Comparison of ENCODE assay signal across 19 cellular contexts in genomic region chr17:16925461-16926060, GRCh38. TPM values are rescaled to one million over a fixed set of nuclear protein-coding genes. Genes with fewer than 3 reads are reported as not detected.
A peak's percentile ranks its signal among the peaks of the same experiment; 100 is the strongest.
DNase-seq lines count a peak whose midpoint lies in the region; TF ChIP-seq lines count a peak whose summit lies in the region.
"Had no signal": no experiment of that assay in that cellular context is flagged by ENCODE, and none has a peak within 500 bp of the region (broad histone marks: within the 10 kb centered on the region; RNA-seq: fewer than 3 reads in every experiment).

No MANE protein-coding gene starts in this region.

- no peaks in the 10 kb centered on the region for H3K27me3 Mint-ChIP-seq in activated CD4-positive, alpha-beta memory T cell treated with anti-CD3 and anti-CD28 coated beads for 36 hours
- peaks cover 2% of the 10 kb centered on the region for H3K27me3 Mint-ChIP-seq in activated CD4-positive, alpha-beta memory T cell treated with anti-CD3 and anti-CD28 coated beads, Interleukin-2, amount 10 ng/mL, durations not matched to agents 7 days and 5 days
- H3K27me3 Mint-ChIP-seq in endodermal cell (ENCODE audit: insufficient read depth): no peaks in the 10 kb centered on the region

- 94 to 100% methylated on average over 4 to 15 of the region's 15 CpGs for WGBS in endodermal cell (ENCODE audit: insufficient coverage in 1 of 2, insufficient read length in 1 of 2), 2 experiments

- no peak for TF ChIP-seq CTCF in GM10248 (IDR thresholded peaks at IDR 0.05; ENCODE audit: control extremely low read depth, extremely low read depth, low read depth, missing control alignments)
- TF ChIP-seq CTCF in endodermal cell (conservative IDR thresholded peaks at IDR 0.05): no peak
- TF ChIP-seq CTCF in osteoblast (IDR thresholded peaks at IDR 0.05; ENCODE audit: extremely low read depth, low read depth, low read length): no peak

- DNase-seq in activated CD4-positive, alpha-beta memory T cell treated with anti-CD3 and anti-CD28 coated beads for 36 hours: peak; percentile 1
- DNase-seq in activated CD4-positive, alpha-beta memory T cell treated with anti-CD3 and anti-CD28 coated beads, Interleukin-2, amount 10 ng/mL, durations not matched to agents 7 days and 5 days: no peak
- DNase-seq in GM10248 (ENCODE audit: extremely low spot score): peak; percentile 14
- peak; percentile 39 for DNase-seq in endodermal cell
- DNase-seq in osteoblast (ENCODE audit: insufficient read length, low spot score, missing footprints): peak; percentile 31
- DNase-seq in GDM1 (lab: John Stamatoyannopoulos, UW): no peak
- no peak for DNase-seq in SIG-M5 treated with dmso at 0.1 percent for 504 hours (lab: John Stamatoyannopoulos, UW; ENCODE audit: unreplicated experiment)
- no peak for DNase-seq in retina
- DNase-seq: C1 segment of cervical spinal cord, DMS 273 treated with DMSO at 0.1 percent for 48 hours, Karpas-422, MM.1S, NCI-H1105, NCI-H1694 treated with DMSO at 0.1 percent for 48 hours, NCI-H2171, NCI-H446 treated with DMSO at 0.1 percent for 48 hours, NCI-H748 treated with DMSO at 0.1 percent for 48 hours, SHP77 treated with DMSO at 0.1 percent for 48 hours had no signal

- H3K27ac ChIP-seq in endodermal cell (ENCODE audit: low read depth, low read length) (no peak overlapping the region), osteoblast (ENCODE audit: low read depth, low read length) (no peak overlapping the region)

- no peak overlapping the region for H3K4me3 Mint-ChIP-seq in activated CD4-positive, alpha-beta memory T cell treated with anti-CD3 and anti-CD28 coated beads for 36 hours
- no peak overlapping the region for H3K4me3 Mint-ChIP-seq in activated CD4-positive, alpha-beta memory T cell treated with anti-CD3 and anti-CD28 coated beads, Interleukin-2, amount 10 ng/mL, durations not matched to agents 7 days and 5 days
- no peak overlapping the region for H3K4me3 Mint-ChIP-seq in endodermal cell

- no peaks in the 10 kb centered on the region for H3K79me2 ChIP-seq in osteoblast (ENCODE audit: insufficient read depth, low read length)

- no peak overlapping the region for H2AFZ ChIP-seq in osteoblast (ENCODE audit: low read length)

- CTCF ChIA-PET in activated CD4-positive, alpha-beta memory T cell treated with anti-CD3 and anti-CD28 coated beads for 36 hours (lab: Charles Lee): no interaction called here
- CTCF ChIA-PET in activated CD4-positive, alpha-beta memory T cell treated with anti-CD3 and anti-CD28 coated beads, Interleukin-2, amount 10 ng/mL, durations not matched to agents 7 days and 5 days (lab: Charles Lee): no interaction called here
- CTCF ChIA-PET in GM10248 (lab: Yijun Ruan, JAX): no interaction called here

- no peaks in the 10 kb centered on the region for H3K4me1 Mint-ChIP-seq in activated CD4-positive, alpha-beta memory T cell treated with anti-CD3 and anti-CD28 coated beads for 36 hours (ENCODE audit: low read depth)
- no peaks in the 10 kb centered on the region for H3K4me1 Mint-ChIP-seq in activated CD4-positive, alpha-beta memory T cell treated with anti-CD3 and anti-CD28 coated beads, Interleukin-2, amount 10 ng/mL, durations not matched to agents 7 days and 5 days
- H3K4me1 Mint-ChIP-seq in endodermal cell: peaks cover 2% of the 10 kb centered on the region

- intact Hi-C loops in activated CD4-positive, alpha-beta memory T cell treated with anti-CD3 and anti-CD28 coated beads for 36 hours (cut with micrococcal nuclease): no loop called here

- no peaks in the 10 kb centered on the region for H3K9me3 Mint-ChIP-seq in activated CD4-positive, alpha-beta memory T cell treated with anti-CD3 and anti-CD28 coated beads for 36 hours
- no peaks in the 10 kb centered on the region for H3K9me3 Mint-ChIP-seq in activated CD4-positive, alpha-beta memory T cell treated with anti-CD3 and anti-CD28 coated beads, Interleukin-2, amount 10 ng/mL, durations not matched to agents 7 days and 5 days
- H3K9me3 Mint-ChIP-seq in endodermal cell: no peaks in the 10 kb centered on the region

- H3K36me3 ChIP-seq in endodermal cell (ENCODE audit: control insufficient read depth, insufficient read depth, low read length): no peaks in the 10 kb centered on the region
- H3K36me3 ChIP-seq in osteoblast (ENCODE audit: insufficient read depth, low read length): no peaks in the 10 kb centered on the region

- H3K27me3 ChIP-seq in endodermal cell (ENCODE audit: control insufficient read depth, insufficient read depth, low read length, poor library complexity, severe bottlenecking) (no peaks in the 10 kb centered on the region), osteoblast (ENCODE audit: insufficient read depth, low read length) (peaks cover 3% of the 10 kb centered on the region)

- POLR2A ChIA-PET in activated CD4-positive, alpha-beta memory T cell treated with anti-CD3 and anti-CD28 coated beads for 36 hours (lab: Charles Lee): no interaction called here
- POLR2A ChIA-PET in activated CD4-positive, alpha-beta memory T cell treated with anti-CD3 and anti-CD28 coated beads, Interleukin-2, amount 10 ng/mL, durations not matched to agents 7 days and 5 days (lab: Charles Lee): no interaction called here
- POLR2A ChIA-PET in GM10248 (lab: Yijun Ruan, JAX): no interaction called here

- no peaks in the 10 kb centered on the region for H4K20me1 ChIP-seq in osteoblast (ENCODE audit: insufficient read depth, low read length)

- H3K27ac Mint-ChIP-seq in activated CD4-positive, alpha-beta memory T cell treated with anti-CD3 and anti-CD28 coated beads for 36 hours: no peak overlapping the region
- no peak overlapping the region for H3K27ac Mint-ChIP-seq in activated CD4-positive, alpha-beta memory T cell treated with anti-CD3 and anti-CD28 coated beads, Interleukin-2, amount 10 ng/mL, durations not matched to agents 7 days and 5 days
- no peak overlapping the region for H3K27ac Mint-ChIP-seq in endodermal cell

- H3K4me1 ChIP-seq in endodermal cell (ENCODE audit: control insufficient read depth, insufficient read depth, low read length) (no peaks in the 10 kb centered on the region), osteoblast (ENCODE audit: insufficient read depth, low read length) (no peaks in the 10 kb centered on the region)

- H3K9me3 ChIP-seq in endodermal cell (ENCODE audit: control insufficient read depth, low read length) (no peaks in the 10 kb centered on the region), osteoblast (ENCODE audit: low read depth, low read length) (no peaks in the 10 kb centered on the region)

- H3K9ac ChIP-seq in endodermal cell (ENCODE audit: extremely low read depth, low read length, poor library complexity, severe bottlenecking): no peak overlapping the region

- H3K4me3 ChIP-seq in endodermal cell (ENCODE audit: low read length) (no peak overlapping the region), osteoblast (ENCODE audit: insufficient read depth, low read length) (no peak overlapping the region)

- H3K36me3 Mint-ChIP-seq in activated CD4-positive, alpha-beta memory T cell treated with anti-CD3 and anti-CD28 coated beads for 36 hours: no peaks in the 10 kb centered on the region
- H3K36me3 Mint-ChIP-seq in activated CD4-positive, alpha-beta memory T cell treated with anti-CD3 and anti-CD28 coated beads, Interleukin-2, amount 10 ng/mL, durations not matched to agents 7 days and 5 days (ENCODE audit: low read depth): no peaks in the 10 kb centered on the region
- no peaks in the 10 kb centered on the region for H3K36me3 Mint-ChIP-seq in endodermal cell (ENCODE audit: low read depth)

- H3K4me2 ChIP-seq in osteoblast (ENCODE audit: insufficient read depth, low read length): no peak overlapping the region

RNA-seq across cellular contexts. Expression of gene TNFRSF13B, which starts 46.4 kb away (rescaled TPM):
- not detected for total RNA-seq in activated CD4-positive, alpha-beta memory T cell treated with anti-CD3 and anti-CD28 coated beads for 36 hours
- not detected for total RNA-seq in activated CD4-positive, alpha-beta memory T cell treated with anti-CD3 and anti-CD28 coated beads, Interleukin-2, amount 10 ng/mL, durations not matched to agents 7 days and 5 days
- total RNA-seq in endodermal cell: 1 to 10 TPM in 1 of 2 donors, under 1 TPM in 1; 0.97 to 1.6 TPM
- polyA plus RNA-seq in endodermal cell (2013, experiment 1 of 2): 0.21 TPM
- 0.33 TPM for polyA plus RNA-seq in endodermal cell (2013, experiment 2 of 2)
- not detected in 2 replicates for total RNA-seq in osteoblast
- total RNA-seq: A172 had no signal

Comparison
In these comparisons a context has a peak if more than half of its experiments do, and no peak if none do; other contexts are left out.
1. DNase-seq: peak in activated CD4-positive, alpha-beta memory T cell treated with anti-CD3 and anti-CD28 coated beads for 36 hours (single experiment), GM10248 (single experiment), endodermal cell (single experiment) and osteoblast (single experiment); none in activated CD4-positive, alpha-beta memory T cell treated with anti-CD3 and anti-CD28 coated beads, Interleukin-2, amount 10 ng/mL, durations not matched to agents 7 days and 5 days (single experiment), GDM1 (single experiment), SIG-M5 treated with dmso at 0.1 percent for 504 hours (single experiment) and retina (single experiment).